8 cellular contexts compared by ENCODE assay signal in genomic region chr22:21468194-21469096, GRCh38. TPM values are rescaled to one million over a fixed set of nuclear protein-coding genes. Genes with fewer than 3 reads are reported as not detected.
DNase-seq lines count a peak whose midpoint lies in the region; ATAC-seq and TF ChIP-seq lines count a peak whose summit lies in the region.
"Not testable (repeated sequence)": the region's sequence is repeated elsewhere in the genome, so short reads cannot be mapped to it uniquely, and the experiment has no call there.

No MANE protein-coding gene starts in this region.

- H2AK5ac ChIP-seq in mesendoderm (ENCODE audit: low read length): not testable (repeated sequence)

- ATAC-seq in GM19351 (IDR thresholded peaks at IDR 0.05; ENCODE audit: unreplicated experiment): peak; percentile 77
- peak; percentile 80 for ATAC-seq in HG03066 (IDR thresholded peaks at IDR 0.05; ENCODE audit: low read depth, unreplicated experiment)

- not testable (repeated sequence) for H2BK5ac ChIP-seq in mesendoderm (ENCODE audit: low read length)

- in situ Hi-C loops in ACHN (cut with HindIII; ENCODE audit: low pct_ligation_motif_present, low pct_unique_long_range_greater_than_20kb, low sequenced_read_pairs): not testable (repeated sequence)

- H3K56ac ChIP-seq in mesendoderm (ENCODE audit: low read length): not testable (repeated sequence)

- not testable (repeated sequence) for H3K27me3 ChIP-seq in mesendoderm (ENCODE audit: insufficient read depth, low read length, poor library complexity)

- peak; percentile 83 for DNase-seq in ACHN
- peak; percentile 79 for DNase-seq in RPMI7951 (ENCODE audit: low read depth)
- peak; percentile 78 to 79 for DNase-seq in activated T-helper 1 cell treated with anti-CD3 and anti-CD28 coated beads, Interleukin-2, amount 50 U/mL, for 16 hours (ENCODE audit: low read depth in 1 of 2, low spot score in 1 of 2)
- peak; percentile 50 for DNase-seq in epithelial cell of proximal tubule (ENCODE audit: low read depth)
- peak; percentile 97 for DNase-seq in mesendoderm
- peak; percentile 95 for DNase-seq in stimulated activated CD4-positive, alpha-beta T cell treated with anti-CD3 and anti-CD28 coated beads, Interleukin-1b, Interleukin-23, amount 100 ng/mL, for 48 hours

- H3K27ac ChIP-seq in mesendoderm (ENCODE audit: low read depth, low read length): not testable (repeated sequence)

- not testable (repeated sequence) for H3K4ac ChIP-seq in mesendoderm (ENCODE audit: low read depth, low read length)

- H4K8ac ChIP-seq in mesendoderm (ENCODE audit: low read depth, low read length): not testable (repeated sequence)

- not testable (repeated sequence) for H3K4me2 ChIP-seq in mesendoderm (ENCODE audit: low read length)

- no CpG with 5 or more reads among the region's 60 CpGs for WGBS in mesendoderm (ENCODE audit: extremely low coverage, insufficient coverage, low lambda C conversion rate)

- not testable (repeated sequence) for H2BK15ac ChIP-seq in mesendoderm (replicated peaks; ENCODE audit: low read depth)

- not testable (repeated sequence) for H3K36me3 ChIP-seq in mesendoderm (ENCODE audit: control insufficient read depth, insufficient read depth, low read length)

- not testable (repeated sequence) for H3K18ac ChIP-seq in mesendoderm (ENCODE audit: low read length)

- not testable (repeated sequence) for H3K9ac ChIP-seq in mesendoderm (ENCODE audit: low read length)

- not testable (repeated sequence) for H3K79me2 ChIP-seq in mesendoderm (ENCODE audit: control insufficient read depth, insufficient read depth, low read length)

- TF ChIP-seq CTCF in epithelial cell of proximal tubule (conservative IDR thresholded peaks at IDR 0.05; ENCODE audit: low read depth, low read length): not testable (repeated sequence)

- not testable (repeated sequence) for H4K5ac ChIP-seq in mesendoderm (ENCODE audit: low read length)

- not testable (repeated sequence) for H2BK120ac ChIP-seq in mesendoderm (ENCODE audit: low read depth, low read length)

- not testable (repeated sequence) for H3K79me1 ChIP-seq in mesendoderm (ENCODE audit: low read length)

- H3K4me1 ChIP-seq in mesendoderm (ENCODE audit: control insufficient read depth, low read depth, low read length): not testable (repeated sequence)

- H3K23ac ChIP-seq in mesendoderm (ENCODE audit: low read length): not testable (repeated sequence)

- H3K4me3 ChIP-seq in epithelial cell of proximal tubule (ENCODE audit: low read depth, low read length): peak overlapping the region; percentile 47
- H3K4me3 ChIP-seq in mesendoderm (ENCODE audit: low read length): not testable (repeated sequence)

RNA-seq across cellular contexts. Expression of gene TMEM191C, which starts 1.3 kb away (rescaled TPM):
- total RNA-seq in RPMI7951 (2014; rRNA removed; shearing (Covaris generic)): 0.48 and 1.6 TPM in 2 replicates
- total RNA-seq in epithelial cell of proximal tubule: 1.8 and 3.8 TPM in 2 replicates
- polyA plus RNA-seq in mesendoderm (2013, experiment 1 of 2): 0.60 TPM
- polyA plus RNA-seq in mesendoderm (2013, experiment 2 of 2): 0.71 TPM

RNA-seq across cellular contexts. Expression of gene HIC2, which starts 51.3 kb away (rescaled TPM):
- total RNA-seq in RPMI7951 (2014; rRNA removed; shearing (Covaris generic)): 0.24 and 0.88 TPM in 2 replicates
- 4.4 and 5.3 TPM in 2 replicates for total RNA-seq in epithelial cell of proximal tubule
- 13.4 TPM for polyA plus RNA-seq in mesendoderm (2013, experiment 1 of 2)
- 13.5 TPM for polyA plus RNA-seq in mesendoderm (2013, experiment 2 of 2)
